In the genomic region with DNA sequence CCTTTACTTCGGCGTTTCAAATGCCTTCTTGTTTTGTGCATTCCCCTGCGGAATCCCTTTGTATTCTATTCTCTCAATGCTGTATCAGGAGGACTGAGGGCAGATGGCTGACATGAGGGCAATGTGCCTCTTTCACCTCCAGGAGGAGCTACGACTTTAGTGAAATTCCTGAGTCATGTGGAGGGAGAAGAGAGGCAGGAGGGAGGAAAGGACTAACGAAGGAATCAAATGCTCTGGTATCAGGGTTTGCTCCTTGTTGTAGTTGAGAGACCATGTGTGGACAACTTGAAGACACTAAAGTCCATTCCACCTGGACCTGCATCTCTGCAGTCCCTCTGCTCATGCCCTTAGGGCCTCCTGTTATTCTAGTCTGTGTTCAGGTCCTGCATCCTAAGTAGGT, we compare ENCODE assay signal across 12 cellular contexts. TPM values are rescaled to one million over a fixed set of nuclear protein-coding genes. Genes with fewer than 3 reads are reported as not detected.
DNase-seq lines count a peak whose midpoint lies in the region; TF ChIP-seq lines count a peak whose summit lies in the region.
"Had no signal": no experiment of that assay in that cellular context is flagged by ENCODE, and none has a peak within 500 bp of the region (broad histone marks: within the 10 kb centered on the region; RNA-seq: fewer than 3 reads in every experiment).

No MANE protein-coding gene starts in this region.

- H3K27ac ChIP-seq in C4-2B, result no peak overlapping the region
- H3K27ac ChIP-seq: esophagus squamous epithelium, upper lobe of left lung had no signal

- TF ChIP-seq CTCF in C4-2B (conservative IDR thresholded peaks at IDR 0.05), result peak; percentile 64

- no peak overlapping the region for H3K4me3 ChIP-seq in H7 (ENCODE audit: insufficient read depth, low read depth, low read length)
- H3K4me3 ChIP-seq: esophagus squamous epithelium, upper lobe of left lung had no signal

- DNase-seq in H7, result peak; percentile 64
- DNase-seq in SK-MEL-5 (ENCODE audit: low read depth, low spot score), result peak; percentile 86
- peak; percentile 77 for DNase-seq in iPS-NIHi7 (ENCODE audit: extremely low spot score)
- no peak for DNase-seq in ureter (ENCODE audit: low spot score)
- no peak for DNase-seq in stimulated activated naive CD4-positive, alpha-beta T cell (lab: John Stamatoyannopoulos, UW)
- DNase-seq in activated CD4-positive, alpha-beta T cell treated with anti-CD3 and anti-CD28 coated beads, Interleukin-2, amount 50 U/mL, for 1 hour, result no peak
- DNase-seq in middle frontal gyrus (ENCODE audit: extremely low spot score, low spot score), result no peak
- DNase-seq: esophagus squamous epithelium, GDM1, NCI-H187 treated with DMSO at 0.1 percent for 48 hours had no signal

- no peaks in the 10 kb centered on the region for H3K36me3 ChIP-seq in H7 (replicated peaks; ENCODE audit: control insufficient read depth, insufficient read depth, low read length)
- H3K36me3 ChIP-seq: esophagus squamous epithelium, upper lobe of left lung had no signal

- in situ Hi-C loops in SK-MEL-5 (cut with HindIII; ENCODE audit: low pct_unique_long_range_greater_than_20kb, low sequenced_read_pairs), result no loop called here

- peaks cover 2% of the 10 kb centered on the region; the same call in 1 of the 2 replicates for H3K27me3 ChIP-seq in H7 (ENCODE audit: control insufficient read depth, insufficient read depth, low read length)
- H3K27me3 ChIP-seq: esophagus squamous epithelium, upper lobe of left lung had no signal

RNA-seq across cellular contexts. Expression of a gene that starts 40.2 kb away (rescaled TPM):
- total RNA-seq in H7 (2014; rRNA removed; shearing (Covaris generic)), result not detected in 2 replicates
- total RNA-seq in SK-MEL-5 (2014; rRNA removed; shearing (Covaris generic)), result not detected in 2 replicates
- polyA plus RNA-seq in SK-MEL-5 (2015; cell fraction: cytosol; rRNA removed), result not detected in 2 replicates
- polyA plus RNA-seq in SK-MEL-5 (2015; cell fraction: nucleus; rRNA removed), result not detected in 2 replicates
- not detected for total RNA-seq in ureter
- total RNA-seq: esophagus squamous epithelium, upper lobe of left lung had no signal

Comparison
In these comparisons a context has a peak if more than half of its experiments do, and no peak if none do; other contexts are left out.
1. DNase-seq: peak in H7 (single experiment), SK-MEL-5 (single experiment) and iPS-NIHi7 (single experiment); none in ureter (single experiment), stimulated activated naive CD4-positive, alpha-beta T cell (0 of 6), activated CD4-positive, alpha-beta T cell treated with anti-CD3 and anti-CD28 coated beads, Interleukin-2, amount 50 U/mL, for 1 hour (single experiment) and middle frontal gyrus (single experiment).